ENCODE assay signal across 22 cellular contexts in genomic region chrX:27675493-27675892, GRCh38.
A peak's percentile ranks its signal among the peaks of the same experiment; 100 is the strongest.
DNase-seq lines count a peak whose midpoint lies in the region; ATAC-seq and TF ChIP-seq lines count a peak whose summit lies in the region.
"Had no signal": no experiment of that assay in that cellular context is flagged by ENCODE, and none has a peak within 500 bp of the region (broad histone marks: within the 10 kb centered on the region; RNA-seq: fewer than 3 reads in every experiment).

No MANE protein-coding gene starts in this region.

- H3K27me3 ChIP-seq in A673 (replicated peaks; ENCODE audit: insufficient read depth, low read depth, low read length, poor library complexity) (no peaks in the 10 kb centered on the region), lower lobe of right lung (ENCODE audit: low read depth) (no peaks in the 10 kb centered on the region)
- H3K27me3 ChIP-seq: gastrocnemius medialis, suprapubic skin, uterus had no signal

- CTCF ChIA-PET in A673 (lab: Charles Lee), result no interaction called here
- CTCF ChIA-PET in HEK293T (lab: Yijun Ruan, JAX), result no interaction called here

- no peaks in the 10 kb centered on the region for H3K36me3 ChIP-seq in A673 (ENCODE audit: insufficient read depth, low read length, poor library complexity, severe bottlenecking)
- H3K36me3 ChIP-seq in lower lobe of right lung, result no peaks in the 10 kb centered on the region
- H3K36me3 ChIP-seq: gastrocnemius medialis, suprapubic skin, uterus had no signal

- no peaks in the 10 kb centered on the region for H3K4me1 ChIP-seq in A673 (ENCODE audit: insufficient read depth, low read length, poor library complexity, severe bottlenecking)
- H3K4me1 ChIP-seq in lower lobe of right lung, result no peaks in the 10 kb centered on the region
- H3K4me1 ChIP-seq: gastrocnemius medialis, suprapubic skin, uterus had no signal

- TF ChIP-seq RAD21 in Ishikawa (IDR thresholded peaks at IDR 0.05; ENCODE audit: low read depth), result no peak

- intact Hi-C loops in A673 (cut with micrococcal nuclease; ENCODE audit: unreplicated experiment), result no loop called here
- intact Hi-C loops in left colon (cut with DNase I, micrococcal nuclease), result no loop called here
- intact Hi-C loops in lower lobe of right lung (cut with DNase I), result no loop called here

- in situ Hi-C loops in astrocyte of the spinal cord (cut with HindIII; ENCODE audit: low sequenced_read_pairs), result no loop called here

- BruUV-seq in A673 (replicated peaks; lab: Mats Ljungman, UMichigan), result no TSS peak

- H3K4me3 ChIP-seq in A673 (ENCODE audit: low read depth, low read length, poor library complexity, severe bottlenecking) (no peak overlapping the region), astrocyte of the spinal cord (ENCODE audit: low read depth, low read length) (no peak overlapping the region), lower lobe of right lung (no peak overlapping the region)
- H3K4me3 ChIP-seq: coronary artery, gastrocnemius medialis, suprapubic skin, uterus had no signal

- no peak for ATAC-seq in left colon
- no peak for ATAC-seq in lower lobe of right lung
- ATAC-seq: activated CD8-positive, alpha-beta T cell treated with anti-CD3 and anti-CD28 coated beads for 36 hours; gastrocnemius medialis; naive thymus-derived CD8-positive, alpha-beta T cell; sciatic nerve had no signal

- POLR2A ChIA-PET in A673 (lab: Charles Lee; ENCODE audit: low non-redundant PET) (no interaction called here), HEK293T (lab: Yijun Ruan, JAX) (no interaction called here)

- H3K27ac ChIP-seq in A673 (ENCODE audit: low read depth, low read length, poor library complexity, severe bottlenecking), result no peak overlapping the region
- H3K27ac ChIP-seq in lower lobe of right lung, result no peak overlapping the region
- H3K27ac ChIP-seq: coronary artery, gastrocnemius medialis, suprapubic skin, uterus had no signal

- TF ChIP-seq EP300 in Ishikawa (IDR thresholded peaks at IDR 0.05; ENCODE audit: borderline replicate concordance), result peak; percentile 18; the same call in 1 of the 2 replicates

- TF ChIP-seq CTCF in A673 (conservative IDR thresholded peaks at IDR 0.05; ENCODE audit: low read depth, low read length), result no peak
- no peak for TF ChIP-seq CTCF in astrocyte of the spinal cord (IDR thresholded peaks at IDR 0.05; ENCODE audit: low read depth, low read length)
- no peak for TF ChIP-seq CTCF in lower lobe of right lung (IDR thresholded peaks at IDR 0.05)

- DNase-seq in A673 (ENCODE audit: low spot score) (peak; percentile 15), astrocyte of the spinal cord (ENCODE audit: low read depth, low spot score) (peak; percentile 52), glomerular visceral epithelial cell (ENCODE audit: extremely low spot score) (peak; percentile 62), left colon (no peak), HEK293T (ENCODE audit: extremely low spot score) (no peak), lower lobe of right lung (no peak)
- no peak for DNase-seq in activated CD8-positive, alpha-beta memory T cell treated with anti-CD3 and anti-CD28 coated beads for 24 hours
- DNase-seq: activated CD4-positive, CD25-positive, alpha-beta regulatory T cell; activated CD8-positive, alpha-beta T cell treated with anti-CD3 and anti-CD28 coated beads for 36 hours; activated naive CD4-positive, alpha-beta T cell treated with anti-CD3 and anti-CD28 coated beads for 36 hours; activated T-cell treated with anti-CD3 and anti-CD28 coated beads, Interleukin-2, amount 50 U/mL, for 24 hours; anterior cingulate cortex; CD4-positive, CD25-positive, alpha-beta regulatory T cell; gastrocnemius medialis; naive thymus-derived CD8-positive, alpha-beta T cell; NCI-H2029 treated with DMSO at 0.1 percent for 48 hours; NCI-H510A treated with DMSO at 0.1 percent for 48 hours; uterus had no signal

- H3K9me3 ChIP-seq in A673 (ENCODE audit: low read depth, low read length, poor library complexity, severe bottlenecking) (no peaks in the 10 kb centered on the region), lower lobe of right lung (no peaks in the 10 kb centered on the region)
- H3K9me3 ChIP-seq: gastrocnemius medialis, suprapubic skin, uterus had no signal

TF ChIP-seq in Ishikawa, 13 proteins besides CTCF, POLR2A, EP300 and RAD21 (continues in another document):
- TF ChIP-seq MAX (IDR thresholded peaks at IDR 0.05), result no peak
- no peak for TF ChIP-seq CREB1 (IDR thresholded peaks at IDR 0.05; ENCODE audit: low read depth)
- TF ChIP-seq EGR1 (IDR thresholded peaks at IDR 0.05), result no peak
- TF ChIP-seq CEBPB (IDR thresholded peaks at IDR 0.05), result peak; percentile 84
- TF ChIP-seq TAF1 (IDR thresholded peaks at IDR 0.05; ENCODE audit: low read depth), result no peak
- TF ChIP-seq NFIC (IDR thresholded peaks at IDR 0.05), result peak; percentile 82
- no peak for TF ChIP-seq TCF12 (IDR thresholded peaks at IDR 0.05; ENCODE audit: low read depth)
- no peak for TF ChIP-seq FOXM1 (IDR thresholded peaks at IDR 0.05; ENCODE audit: borderline replicate concordance, low read depth)
- no peak for TF ChIP-seq USF1 (IDR thresholded peaks at IDR 0.05)

TF ChIP-seq in HEK293T, 16 proteins besides CTCF, POLR2A, EP300 and RAD21:
- TF ChIP-seq ELF4 (IDR thresholded peaks at IDR 0.05) (no peak), FOXK2 (IDR thresholded peaks at IDR 0.05) (no peak), ARNT (IDR thresholded peaks at IDR 0.05) (no peak), BHLHE40 (IDR thresholded peaks at IDR 0.05; ENCODE audit: borderline replicate concordance) (no peak), PKNOX1 (IDR thresholded peaks at IDR 0.05) (no peak), CTBP1 (IDR thresholded peaks at IDR 0.05; ENCODE audit: borderline replicate concordance) (no peak), LEF1 (IDR thresholded peaks at IDR 0.05; ENCODE audit: borderline replicate concordance) (no peak)

Comparison
In these comparisons a context has a peak if more than half of its experiments do, and no peak if none do; other contexts are left out.
1. DNase-seq: peak in A673 (single experiment), astrocyte of the spinal cord (single experiment) and glomerular visceral epithelial cell (single experiment); none in left colon (0 of 2), HEK293T (single experiment), activated CD8-positive, alpha-beta memory T cell treated with anti-CD3 and anti-CD28 coated beads for 24 hours (single experiment) and lower lobe of right lung (single experiment).